In the genomic region with DNA sequence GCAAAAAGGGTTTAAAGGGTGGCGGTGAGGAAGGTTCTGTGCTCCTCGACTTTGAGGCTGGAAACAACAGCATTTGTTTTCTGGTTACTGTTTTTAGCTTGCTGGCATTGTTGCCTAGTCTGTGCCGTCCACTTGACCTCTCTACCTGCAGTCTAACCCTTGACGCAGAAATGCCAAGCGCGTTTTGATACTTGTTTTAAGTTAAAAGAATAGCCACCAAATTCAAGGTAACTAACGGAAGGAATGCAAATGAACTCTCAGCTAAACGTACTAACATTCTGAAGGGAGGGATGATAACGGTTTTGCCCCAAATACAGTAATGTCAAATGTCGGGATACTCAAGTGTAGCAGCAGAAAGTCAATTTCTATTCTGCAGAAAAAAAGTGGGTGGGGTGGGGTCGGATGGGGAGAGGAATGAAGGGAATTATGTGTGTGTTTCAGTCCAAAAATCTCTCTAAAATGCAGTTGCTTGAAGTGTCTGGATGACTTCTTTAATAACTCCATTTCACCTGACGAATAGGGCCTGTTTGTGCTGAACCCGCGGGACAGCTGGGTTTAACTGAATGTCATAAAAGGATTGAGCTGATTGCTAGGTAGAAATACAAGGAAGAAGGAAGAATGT, we compare ENCODE assay signal across 17 cellular contexts. TPM values are rescaled to one million over a fixed set of nuclear protein-coding genes. Genes with fewer than 3 reads are reported as not detected.
DNase-seq lines count a peak whose midpoint lies in the region; ATAC-seq, FAIRE-seq and TF ChIP-seq lines count a peak whose summit lies in the region.
"Had no signal": no experiment of that assay in that cellular context is flagged by ENCODE, and none has a peak within 500 bp of the region (broad histone marks: within the 10 kb centered on the region; RNA-seq: fewer than 3 reads in every experiment).

No MANE protein-coding gene starts in this region.

- peaks cover 42% of the 10 kb centered on the region for H3K4me1 Mint-ChIP-seq in nephron progenitor cell

- FAIRE-seq in endothelial cell of umbilical vein (lab: Jason Lieb, UNC) = no peak
- FAIRE-seq: G401.6 had no signal

- H3K9me3 ChIP-seq in HUES6 (ENCODE audit: control insufficient read depth, insufficient read depth, low read depth, low read length) (no peaks in the 10 kb centered on the region), endothelial cell of umbilical vein (replicated peaks; ENCODE audit: control insufficient read depth, insufficient read depth, low read length) (no peaks in the 10 kb centered on the region)

- POLR2A ChIA-PET in endothelial cell of umbilical vein (lab: Charles Lee) = no interaction called here

- H3K27me3 ChIP-seq in HUES6 (ENCODE audit: control insufficient read depth, insufficient read depth, low read length) = peaks cover 66% of the 10 kb centered on the region
- H3K27me3 ChIP-seq in endothelial cell of umbilical vein (ENCODE audit: control insufficient read depth in 2 of 2, insufficient read depth in 2 of 2, low read length in 2 of 2) = peaks cover 58 to 82% of the 10 kb centered on the region in 2 experiments

- peaks cover 22% of the 10 kb centered on the region for H3K4me1 ChIP-seq in HUES6 (ENCODE audit: control insufficient read depth, insufficient read depth, low read length)
- peaks cover 11% of the 10 kb centered on the region for H3K4me1 ChIP-seq in endothelial cell of umbilical vein (ENCODE audit: control insufficient read depth, extremely low read depth, insufficient read depth, low read length)

- peaks cover 75% of the 10 kb centered on the region for H3K27me3 Mint-ChIP-seq in nephron progenitor cell (ENCODE audit: low read depth, poor library complexity)

- dilution Hi-C loops in endothelial cell of umbilical vein (cut with MboI; ENCODE audit: extremely low pct_ligation_motif_present, low sequenced_read_pairs) = no loop called here

- no peak overlapping the region for H3K9ac ChIP-seq in HUES6 (ENCODE audit: low read length)
- H3K9ac ChIP-seq in endothelial cell of umbilical vein (replicated peaks; ENCODE audit: extremely low read depth, insufficient read depth, low read length) = no peak overlapping the region

- H3K27ac ChIP-seq in HUES6 (ENCODE audit: low read depth, low read length) = no peak overlapping the region
- H3K27ac ChIP-seq in endothelial cell of umbilical vein (ENCODE audit: insufficient read depth, low read depth, low read length) = no peak overlapping the region
- H3K27ac ChIP-seq: SJSA1 had no signal

- no peak overlapping the region for H2AFZ ChIP-seq in endothelial cell of umbilical vein (ENCODE audit: low read depth, low read length)

- peak overlapping the region; percentile 9 for H3K4me3 Mint-ChIP-seq in nephron progenitor cell

- TF ChIP-seq CTCF in GM13977 (IDR thresholded peaks at IDR 0.05; ENCODE audit: extremely low read depth, insufficient read depth, missing control alignments) (no peak), endothelial cell of umbilical vein (IDR thresholded peaks at IDR 0.05; ENCODE audit: extremely low read depth in 1 of 2, insufficient read depth in 1 of 2, low read depth in 1 of 2, low read length in 2 of 2) (no peak), nephron progenitor cell (IDR thresholded peaks at IDR 0.05) (no peak)

- in situ Hi-C loops in GM13977 (cut with MboI; ENCODE audit: low pct_unique_long_range_greater_than_20kb, low sequenced_read_pairs, unreplicated experiment) = no loop called here

- no peak overlapping the region for H3K27ac Mint-ChIP-seq in nephron progenitor cell
- H3K27ac Mint-ChIP-seq: CD4-positive, CD25-positive, alpha-beta regulatory T cell had no signal

- H3K9me3 Mint-ChIP-seq in nephron progenitor cell = no peaks in the 10 kb centered on the region

- no peaks in the 10 kb centered on the region for H3K9me1 ChIP-seq in endothelial cell of umbilical vein (replicated peaks; ENCODE audit: control insufficient read depth, extremely low read depth, insufficient read depth, low read length)

- DNase-seq in GM13977 (ENCODE audit: low spot score) (peak; percentile 5), endothelial cell of umbilical vein (ENCODE audit: low read depth, low spot score) (no peak), nephron progenitor cell (no peak), NCI-H2107 treated with DMSO at 0.1 percent for 48 hours (lab: John Stamatoyannopoulos, UW; ENCODE audit: unreplicated experiment) (no peak), NCI-H446 treated with DMSO at 0.1 percent for 48 hours (lab: John Stamatoyannopoulos, UW) (no peak)
- DNase-seq: ACHN; CD4-positive, CD25-positive, alpha-beta regulatory T cell; DMS79 treated with DMSO at 0.1 percent for 48 hours; Kasumi-1; NCI-H1436; NCI-H2029 treated with DMSO at 0.1 percent for 48 hours had no signal

- H4K20me1 ChIP-seq in endothelial cell of umbilical vein (replicated peaks; ENCODE audit: control insufficient read depth, extremely low read depth, insufficient read depth, low read length) = no peaks in the 10 kb centered on the region

- peak overlapping the region; percentile 42; the same call in 1 of the 2 replicates for H3K4me3 ChIP-seq in HUES6 (ENCODE audit: low read depth, low read length)
- H3K4me3 ChIP-seq in endothelial cell of umbilical vein (replicated peaks in 1 of 3; ENCODE audit: insufficient read depth in 1 of 3, low read depth in 1 of 3, low read length in 3 of 3) = no peak overlapping the region
- H3K4me3 ChIP-seq: SJSA1 had no signal

- no peaks in the 10 kb centered on the region for H3K36me3 ChIP-seq in HUES6 (ENCODE audit: control insufficient read depth, insufficient read depth, low read length)
- no peaks in the 10 kb centered on the region for H3K36me3 ChIP-seq in endothelial cell of umbilical vein (ENCODE audit: control insufficient read depth in 2 of 2, extremely low read depth in 1 of 2, insufficient read depth in 2 of 2, low read length in 2 of 2)

- BruUV-seq in endothelial cell of umbilical vein (replicated peaks; lab: Mats Ljungman, UMichigan) = no TSS peak

- H3K36me3 Mint-ChIP-seq in nephron progenitor cell (ENCODE audit: low read depth) = no peaks in the 10 kb centered on the region
- H3K36me3 Mint-ChIP-seq: CD4-positive, CD25-positive, alpha-beta regulatory T cell had no signal

- intact Hi-C loops in endothelial cell of umbilical vein (cut with micrococcal nuclease) = loop anchor here (5.0 to 10.0 kb wide), 3 partner anchors 80 to 998 kb away; partner anchors contain the start of gene CDS1

- no peaks in the 10 kb centered on the region for H3K79me2 ChIP-seq in endothelial cell of umbilical vein (ENCODE audit: control insufficient read depth, insufficient read depth, low read length)

- ATAC-seq in GM21390 (IDR thresholded peaks at IDR 0.05; ENCODE audit: unreplicated experiment) = no peak
- ATAC-seq in GM21737 (IDR thresholded peaks at IDR 0.05; ENCODE audit: unreplicated experiment) = no peak

- CTCF ChIA-PET in endothelial cell of umbilical vein (lab: Charles Lee) = interaction anchor here (1.0 to 2.7 kb wide), 4 partner anchors 12 to 856 kb away, joined by 3 to 50 read pairs (median 15); no protein-coding TSS in a partner anchor

- H3K4me2 ChIP-seq in endothelial cell of umbilical vein (ENCODE audit: insufficient read depth, low read length) = no peak overlapping the region

- TF ChIP-seq POLR2A in endothelial cell of umbilical vein (IDR thresholded peaks at IDR 0.05; ENCODE audit: low read depth, low read length) = no peak

TF ChIP-seq in endothelial cell of umbilical vein, 7 proteins besides CTCF, POLR2A, EP300 and RAD21:
- TF ChIP-seq MYC (IDR thresholded peaks at IDR 0.05; ENCODE audit: low read depth, low read length) (no peak), MAX (IDR thresholded peaks at IDR 0.05; ENCODE audit: insufficient read depth, insufficient read length) (no peak), FOS (IDR thresholded peaks at IDR 0.05; ENCODE audit: borderline replicate concordance, insufficient read depth, low read length) (no peak), EZH2 (IDR thresholded peaks at IDR 0.05; ENCODE audit: borderline replicate concordance, low read depth, low read length, severe bottlenecking) (peak; percentile 94)

RNA-seq across cellular contexts. Expression of gene NKX6-1, which starts 3.4 kb away (rescaled TPM):
- not detected in 2 replicates for total RNA-seq in endothelial cell of umbilical vein
- not detected in 2 replicates for polyA plus RNA-seq in endothelial cell of umbilical vein
- not detected in 2 replicates for polyA plus RNA-seq in endothelial cell of umbilical vein (2011; cell fraction: cytosol; rRNA removed)
- not detected in 2 replicates for polyA plus RNA-seq in endothelial cell of umbilical vein (2011; cell fraction: nucleus; rRNA removed)
- polyA plus RNA-seq in endothelial cell of umbilical vein (2012) = not detected in 2 replicates
- polyA minus RNA-seq in endothelial cell of umbilical vein = not detected in 2 replicates
- not detected for polyA minus RNA-seq in endothelial cell of umbilical vein (2011; cell fraction: cytosol; rRNA and poly(A)+ RNA removed)
- polyA minus RNA-seq in endothelial cell of umbilical vein (2011; cell fraction: nucleus; rRNA and poly(A)+ RNA removed) = not detected in 2 replicates
- total RNA-seq: CD4-positive, CD25-positive, alpha-beta regulatory T cell; H7 had no signal
- polyA plus RNA-seq: CD4-positive, CD25-positive, alpha-beta regulatory T cell had no signal
